21 cellular contexts compared by ENCODE assay signal in genomic region chr3:14456794-14457193, GRCh38. TPM values are rescaled to one million over a fixed set of nuclear protein-coding genes. Genes with fewer than 3 reads are reported as not detected.
DNase-seq lines count a peak whose midpoint lies in the region; FAIRE-seq and TF ChIP-seq lines count a peak whose summit lies in the region.
"Had no signal": no experiment of that assay in that cellular context is flagged by ENCODE, and none has a peak within 500 bp of the region (broad histone marks: within the 10 kb centered on the region; RNA-seq: fewer than 3 reads in every experiment).

No MANE protein-coding gene starts in this region.

- no peak overlapping the region for H3K56ac ChIP-seq in H1 (replicated peaks; ENCODE audit: insufficient read length, low read depth, low read length)

- TF ChIP-seq RAD21 in H1 (IDR thresholded peaks at IDR 0.05 in 1 of 2, conservative IDR thresholded peaks at IDR 0.05 in 1 of 2; ENCODE audit: low read depth in 2 of 2, low read length in 2 of 2): no peak

- DNase-seq in RWPE1 (ENCODE audit: low spot score) (no peak), H1 (ENCODE audit: low read depth in 1 of 2, low spot score in 2 of 2) (no peak), thyroid gland (peak; percentile 52 to 54), amniotic stem cell (lab: John Stamatoyannopoulos, UW) (no peak), SHP77 treated with DMSO at 0.1 percent for 48 hours (lab: John Stamatoyannopoulos, UW) (no peak), NCI-H2107 treated with DMSO at 0.1 percent for 48 hours (lab: John Stamatoyannopoulos, UW; ENCODE audit: unreplicated experiment) (no peak)
- DNase-seq: ACHN; BE2C; C1 segment of cervical spinal cord; CD4-positive, CD25-positive, alpha-beta regulatory T cell; CD8-positive, alpha-beta memory T cell; COR-L47; DMS 273 treated with DMSO at 0.1 percent for 48 hours; DMS53; DND-41; EL had no signal

- no peak overlapping the region for H3K9ac ChIP-seq in H1 (replicated peaks in 1 of 4; ENCODE audit: extremely low read depth in 1 of 4, low read depth in 3 of 4, low read length in 3 of 4)

- H3K79me2 ChIP-seq in H1 (ENCODE audit: control insufficient read depth in 1 of 2, insufficient read depth in 2 of 2, low read length in 2 of 2): no peaks in the 10 kb centered on the region

- no peak overlapping the region for H2BK12ac ChIP-seq in H1 (ENCODE audit: low read depth, low read length)

- WGBS in H1 (ENCODE audit: extremely low coverage in 1 of 2, insufficient coverage in 1 of 2, insufficient read length in 1 of 2, insufficient replicate concordance in 2 of 2, low coverage in 1 of 2, low lambda C conversion rate in 2 of 2, missing lambda C conversion rate in 1 of 2), 2 experiments: 92% methylated on average over 8 of the region's 8 CpGs; no CpG with 5 or more reads in 1 of the 2 experiments
- WGBS in thyroid gland, 2 donors: 57 to 67% methylated on average over 5 to 8 of the region's 8 CpGs

- TF ChIP-seq CTCF in RWPE1 (conservative IDR thresholded peaks at IDR 0.05; ENCODE audit: low read depth) (no peak), H1 (IDR thresholded peaks at IDR 0.05; ENCODE audit: control extremely low read depth in 1 of 3, insufficient read depth in 1 of 3, low read depth in 1 of 3, low read length in 3 of 3) (no peak), neutrophil (IDR thresholded peaks at IDR 0.05) (no peak), thyroid gland (IDR thresholded peaks at IDR 0.05) (no peak)

- intact Hi-C loops in thyroid gland (cut with DNase I): no loop called here

- peaks cover 15 to 58% (median 34%) of the 10 kb centered on the region in 4 experiments for H3K36me3 ChIP-seq in H1 (ENCODE audit: control insufficient read depth in 2 of 4, insufficient read depth in 4 of 4, low read length in 3 of 4)
- H3K36me3 ChIP-seq in neutrophil: peaks cover 100% of the 10 kb centered on the region
- peaks cover 0 to 4% of the 10 kb centered on the region in 2 donors for H3K36me3 ChIP-seq in thyroid gland

- H4K20me1 ChIP-seq in H1 (replicated peaks in 1 of 2; ENCODE audit: control insufficient read depth in 1 of 2, insufficient read depth in 2 of 2, low read length in 2 of 2): peaks cover 10 to 15% of the 10 kb centered on the region in 2 experiments

- TF ChIP-seq POLR2A in H1 (IDR thresholded peaks at IDR 0.05; ENCODE audit: control extremely low read depth in 1 of 2, low read depth in 2 of 2, low read length in 2 of 2): no peak
- no peak for TF ChIP-seq POLR2A in thyroid gland (IDR thresholded peaks at IDR 0.05)

- no peak overlapping the region for H3K4me3 ChIP-seq in H1 (ENCODE audit: extremely low read depth in 1 of 4, insufficient read depth in 2 of 4, low read depth in 3 of 4, low read length in 4 of 4)
- no peak overlapping the region for H3K4me3 ChIP-seq in neutrophil (ENCODE audit: low read depth in 1 of 2, low read length in 1 of 2)
- H3K4me3 ChIP-seq in thyroid gland (replicated peaks in 1 of 3): no peak overlapping the region
- H3K4me3 ChIP-seq: GM12878, HAP-1 had no signal

- no peak overlapping the region for H3K14ac ChIP-seq in H1 (ENCODE audit: insufficient read length)

- no peak overlapping the region for H3K4me2 ChIP-seq in H1 (ENCODE audit: insufficient read depth in 1 of 2, low read depth in 2 of 2, low read length in 2 of 2)

- no peak overlapping the region for H2BK120ac ChIP-seq in H1 (replicated peaks; ENCODE audit: low read depth, low read length)

- no peak overlapping the region for H3K18ac ChIP-seq in H1 (ENCODE audit: extremely low read depth, low read length)

- no peak overlapping the region for H2AK5ac ChIP-seq in H1 (ENCODE audit: low read depth, low read length)

- no peak overlapping the region for H3K4ac ChIP-seq in H1 (replicated peaks; ENCODE audit: insufficient read length, low read depth, low read length)

- H2AFZ ChIP-seq in H1 (ENCODE audit: low read length): no peak overlapping the region

- CTCF ChIA-PET in RWPE1 (lab: Yijun Ruan, JAX) (interaction anchor here (1.6 kb wide), 1 partner anchor 253 kb away, joined by 4 read pairs; no protein-coding TSS in a partner anchor), H1 (lab: Charles Lee; ENCODE audit: partially characterized antibody) (interaction anchor here (0.6 to 5.3 kb wide), 8 partner anchors 10 to 433 kb away, joined by 3 to 29 read pairs (median 4); no protein-coding TSS in a partner anchor)

- POLR2A ChIA-PET in RWPE1 (lab: Yijun Ruan, JAX; ENCODE audit: low non-redundant PET): no interaction called here
- POLR2A ChIA-PET in H1 (lab: Charles Lee; ENCODE audit: partially characterized antibody): interaction anchor here (0.7 to 4.7 kb wide), 4 partner anchors 11 to 53 kb away, joined by 3 to 25 read pairs (median 3); partner anchors contain the start of gene SLC6A6

- H4K91ac ChIP-seq in H1 (replicated peaks; ENCODE audit: insufficient read length, low read length): no peak overlapping the region

- H3K27ac ChIP-seq in RWPE1 (peak overlapping the region; percentile 9), H1 (ENCODE audit: low read depth, low read length) (peak overlapping the region; percentile 3; the same call in 1 of the 2 replicates), neutrophil (peak overlapping the region; percentile 18), thyroid gland (peak overlapping the region in 1 of 3 donors; percentile 43)
- H3K27ac ChIP-seq: HL-60 had no signal

- TF ChIP-seq EP300 in H1 (IDR thresholded peaks at IDR 0.05; ENCODE audit: borderline replicate concordance in 1 of 2, low read depth in 2 of 2, low read length in 2 of 2): no peak

- H3K23me2 ChIP-seq in H1 (ENCODE audit: low read depth, low read length): no peaks in the 10 kb centered on the region

- H4K5ac ChIP-seq in H1 (ENCODE audit: insufficient read length, low read depth, low read length): no peak overlapping the region

- H3K27me3 ChIP-seq in H1 (replicated peaks in 1 of 4; ENCODE audit: control insufficient read depth in 3 of 4, extremely low read depth in 1 of 4, insufficient read depth in 3 of 4, low read length in 3 of 4) (no peaks in the 10 kb centered on the region; a peak in 1 of 7 replicates), neutrophil (no peaks in the 10 kb centered on the region), thyroid gland (no peaks in the 10 kb centered on the region)
- H3K27me3 ChIP-seq: BE2C had no signal

- no peaks in the 10 kb centered on the region for H3K9me3 ChIP-seq in H1 (ENCODE audit: insufficient read depth in 2 of 2, low read depth in 1 of 2, low read length in 1 of 2)
- no peaks in the 10 kb centered on the region for H3K9me3 ChIP-seq in neutrophil
- H3K9me3 ChIP-seq in thyroid gland: no peaks in the 10 kb centered on the region
- H3K9me3 ChIP-seq: BE2C, HAP-1 had no signal

- H3K4me1 ChIP-seq in H1 (replicated peaks in 1 of 4; ENCODE audit: control insufficient read depth in 3 of 4, insufficient read depth in 4 of 4, low read length in 3 of 4) (peaks cover 2 to 3% (median 2%) of the 10 kb centered on the region in 4 experiments; a peak in 5 of 7 replicates), neutrophil (ENCODE audit: control insufficient read depth in 1 of 2, insufficient read depth in 1 of 2, low read depth in 1 of 2, low read length in 1 of 2) (peaks cover 11 to 19% of the 10 kb centered on the region in 2 experiments), thyroid gland (peaks cover 60 to 68% of the 10 kb centered on the region in 2 donors)
- H3K4me1 ChIP-seq: HAP-1 had no signal

- H4K8ac ChIP-seq in H1 (ENCODE audit: extremely low read depth, insufficient read depth, low read length): no peak overlapping the region

- no peak for FAIRE-seq in H1 (lab: Jason Lieb, UNC)
- FAIRE-seq: A204.1, GM12878 had no signal

- peaks cover 3% of the 10 kb centered on the region; the same call in 1 of the 2 replicates for H3K79me1 ChIP-seq in H1 (ENCODE audit: low read depth, low read length)

- H2BK20ac ChIP-seq in H1 (ENCODE audit: low read length): no peak overlapping the region; the same call in 1 of the 2 replicates

- H2BK15ac ChIP-seq in H1 (ENCODE audit: low read length): no peak overlapping the region

- no peak overlapping the region for H3K23ac ChIP-seq in H1 (ENCODE audit: insufficient read length)

- 0 out of 2 replicates have a peak overlapping the region, but pooled peaks have one; percentile 55 for H2BK5ac ChIP-seq in H1 (ENCODE audit: low read depth, low read length)

TF ChIP-seq in H1, 55 proteins besides CTCF, POLR2A, EP300 and RAD21 (continues in another document):
- TF ChIP-seq, protein P1, sequence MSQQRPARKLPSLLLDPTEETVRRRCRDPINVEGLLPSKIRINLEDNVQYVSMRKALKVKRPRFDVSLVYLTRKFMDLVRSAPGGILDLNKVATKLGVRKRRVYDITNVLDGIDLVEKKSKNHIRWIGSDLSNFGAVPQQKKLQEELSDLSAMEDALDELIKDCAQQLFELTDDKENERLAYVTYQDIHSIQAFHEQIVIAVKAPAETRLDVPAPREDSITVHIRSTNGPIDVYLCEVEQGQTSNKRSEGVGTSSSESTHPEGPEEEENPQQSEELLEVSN (IDR thresholded peaks at IDR 0.05): no peak
- TF ChIP-seq SP4 (IDR thresholded peaks at IDR 0.05; ENCODE audit: low read length): no peak
- TF ChIP-seq RFX5 (IDR thresholded peaks at IDR 0.05; ENCODE audit: borderline replicate concordance, low read depth, low read length): no peak
- TF ChIP-seq SAP30 (IDR thresholded peaks at IDR 0.05; ENCODE audit: insufficient read depth, insufficient replicate concordance, low read length): no peak
- TF ChIP-seq EGR1 (IDR thresholded peaks at IDR 0.05; ENCODE audit: borderline replicate concordance, low read depth, low read length): no peak
- no peak for TF ChIP-seq BACH1 (IDR thresholded peaks at IDR 0.05; ENCODE audit: low read length)
- no peak for TF ChIP-seq CBX8 (IDR thresholded peaks at IDR 0.05; ENCODE audit: borderline replicate concordance, low read depth, low read length)
- TF ChIP-seq EZH2 (IDR thresholded peaks at IDR 0.05; ENCODE audit: low read depth, low read length, severe bottlenecking): no peak
- TF ChIP-seq TCF12 (IDR thresholded peaks at IDR 0.05; ENCODE audit: low read depth, low read length): no peak
- TF ChIP-seq CREB1 (IDR thresholded peaks at IDR 0.05): no peak
- TF ChIP-seq KDM1A (IDR thresholded peaks at IDR 0.05; ENCODE audit: borderline replicate concordance, low read length): no peak

RNA-seq across cellular contexts. Expression of gene SLC6A6, which starts 54.4 kb away (rescaled TPM):
- total RNA-seq in H1 (2021; fragmentation: NEBNext Ultra II Directional; extraction: Animal tissue kit (Norgen Biotek cat#: 25700)): 140 and 144 TPM in 2 replicates
- 66.2 and 77.8 TPM in 2 replicates for polyA plus RNA-seq in H1 (2011; rRNA removed)
- polyA plus RNA-seq in H1 (2011; cell fraction: cytosol; rRNA removed): 69.0 TPM
- polyA plus RNA-seq in H1 (2011; cell fraction: nucleus; rRNA removed): 164 TPM
- 61.4 to 78.1 TPM (median 74.2 TPM) in 4 replicates for polyA plus RNA-seq in H1 (2012, experiment 1 of 2)
- 45.2 TPM for polyA plus RNA-seq in H1 (2012, experiment 2 of 2)
- polyA plus RNA-seq in H1 (2013, experiment 1 of 2): 158 TPM
- 135 TPM for polyA plus RNA-seq in H1 (2013, experiment 2 of 2)
- polyA minus RNA-seq in H1 (2011; rRNA and poly(A)+ RNA removed): 242 and 245 TPM in 2 replicates
- polyA minus RNA-seq in H1 (2011; cell fraction: cytosol; rRNA and poly(A)+ RNA removed): 135 TPM
- 104 TPM for polyA minus RNA-seq in H1 (2011; cell fraction: nucleus; rRNA and poly(A)+ RNA removed)
- 10 to 100 TPM; 42.7 to 98.0 (median 72.5) TPM for total RNA-seq in thyroid gland

Comparison
In these comparisons a context has a peak if more than half of its experiments do, and no peak if none do; other contexts are left out.
1. DNase-seq: peak in thyroid gland (2 of 2); none in RWPE1 (single experiment), H1 (0 of 2), amniotic stem cell (single experiment), SHP77 treated with DMSO at 0.1 percent for 48 hours (single experiment) and NCI-H2107 treated with DMSO at 0.1 percent for 48 hours (single experiment).